1 cellular context compared by ENCODE assay signal in the genomic region with DNA sequence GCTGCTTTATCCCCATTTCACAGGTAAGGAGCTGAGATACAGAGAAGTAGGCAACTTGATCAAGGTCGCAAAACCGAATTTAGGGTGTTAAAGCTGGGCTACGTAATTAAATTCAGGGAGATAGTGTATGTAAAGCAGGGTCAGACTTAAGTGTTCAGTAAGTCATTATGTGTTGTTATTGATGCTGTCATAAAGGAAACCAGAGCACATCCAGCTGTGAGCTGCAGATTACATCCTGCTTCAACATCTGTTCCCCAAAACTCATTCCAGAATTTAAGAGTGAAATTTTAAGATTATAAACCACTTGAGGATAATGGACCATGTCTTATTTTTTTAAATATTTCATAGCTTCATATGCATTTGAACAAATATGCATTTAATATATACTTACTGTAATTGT.
TF ChIP-seq lines count a peak whose summit lies in the region.

No MANE protein-coding gene starts in this region.

TF ChIP-seq in K562, 482 proteins besides CTCF, POLR2A, EP300 and RAD21 (continued from another document):
- TF ChIP-seq, protein P1, sequence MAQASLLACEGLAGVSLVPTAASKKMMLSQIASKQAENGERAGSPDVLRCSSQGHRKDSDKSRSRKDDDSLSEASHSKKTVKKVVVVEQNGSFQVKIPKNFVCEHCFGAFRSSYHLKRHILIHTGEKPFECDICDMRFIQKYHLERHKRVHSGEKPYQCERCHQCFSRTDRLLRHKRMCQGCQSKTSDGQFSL (CRISPR knock-in tag; IDR thresholded peaks at IDR 0.05): no peak
- TF ChIP-seq, protein P1 (tag; IDR thresholded peaks at IDR 0.05): no peak
